15 cellular contexts compared by ENCODE assay signal in the genomic region with DNA sequence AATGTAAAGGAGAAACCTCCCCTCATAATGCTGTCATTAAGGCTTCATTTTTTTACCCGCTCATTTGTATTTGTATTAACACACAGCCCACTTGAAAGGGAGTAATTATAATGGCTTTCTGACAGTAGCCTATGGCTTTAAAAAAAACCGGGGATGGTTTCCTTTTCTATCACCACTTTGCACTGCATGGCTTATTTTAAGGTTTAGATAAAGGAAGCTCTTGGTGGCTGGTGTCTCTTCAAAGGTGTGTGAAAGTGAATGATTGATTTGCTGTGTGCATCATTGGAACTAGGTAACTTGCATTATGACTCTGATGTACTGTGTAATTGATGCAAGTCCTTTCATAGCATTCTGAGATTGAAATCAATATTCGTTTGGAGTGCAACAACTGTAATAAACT.
DNase-seq lines count a peak whose midpoint lies in the region; ATAC-seq and TF ChIP-seq lines count a peak whose summit lies in the region.
"Had no signal": no experiment of that assay in that cellular context is flagged by ENCODE, and none has a peak within 500 bp of the region (broad histone marks: within the 10 kb centered on the region; RNA-seq: fewer than 3 reads in every experiment).

No MANE protein-coding gene starts in this region.

- H3K4me3 ChIP-seq in OCI-LY7 (ENCODE audit: low read depth, low read length, poor library complexity, severe bottlenecking) (no peak overlapping the region), left lung (no peak overlapping the region)
- H3K4me3 ChIP-seq: HAP-1 had no signal

- POLR2A ChIA-PET in OCI-LY7 (lab: Charles Lee), result no interaction called here

- H4K20me1 ChIP-seq in OCI-LY7 (ENCODE audit: insufficient read depth, low read length), result no peaks in the 10 kb centered on the region

- no peak overlapping the region for H3K27ac Mint-ChIP-seq in natural killer cell
- H3K27ac Mint-ChIP-seq in activated naive CD8-positive, alpha-beta T cell treated with anti-CD3 and anti-CD28 coated beads for 36 hours, result no peak overlapping the region
- H3K27ac Mint-ChIP-seq: B cell; CD4-positive, alpha-beta T cell; IgD-negative memory B cell had no signal

- H3K27ac ChIP-seq in OCI-LY7 (ENCODE audit: low read depth, low read length, poor library complexity, severe bottlenecking), result no peak overlapping the region
- no peak overlapping the region for H3K27ac ChIP-seq in left lung

- H3K27me3 ChIP-seq in left lung, result no peaks in the 10 kb centered on the region

- H2AFZ ChIP-seq in OCI-LY7 (ENCODE audit: low read length), result peak overlapping the region; percentile 71

- H3K36me3 ChIP-seq in OCI-LY7 (ENCODE audit: insufficient read depth, low read length), result no peaks in the 10 kb centered on the region
- no peaks in the 10 kb centered on the region for H3K36me3 ChIP-seq in left lung
- H3K36me3 ChIP-seq: HAP-1 had no signal

- H3K9me3 Mint-ChIP-seq in natural killer cell, result peaks cover 0 to 2% of the 10 kb centered on the region in 2 donors
- H3K9me3 Mint-ChIP-seq in activated naive CD8-positive, alpha-beta T cell treated with anti-CD3 and anti-CD28 coated beads for 36 hours, result peaks cover 2% of the 10 kb centered on the region
- H3K9me3 Mint-ChIP-seq: IgD-negative memory B cell had no signal

- H3K4me1 ChIP-seq in OCI-LY7 (ENCODE audit: insufficient read depth, low read length, poor library complexity, severe bottlenecking), result peaks cover 12% of the 10 kb centered on the region
- no peaks in the 10 kb centered on the region for H3K4me1 ChIP-seq in left lung

- BruUV-seq in OCI-LY7 (replicated peaks; lab: Mats Ljungman, UMichigan), result no TSS peak

- H3K9me2 ChIP-seq in OCI-LY7 (ENCODE audit: insufficient read depth, low read length), result no peaks in the 10 kb centered on the region

- no peak overlapping the region for H3K4me3 Mint-ChIP-seq in natural killer cell
- H3K4me3 Mint-ChIP-seq in activated naive CD8-positive, alpha-beta T cell treated with anti-CD3 and anti-CD28 coated beads for 36 hours, result no peak overlapping the region
- H3K4me3 Mint-ChIP-seq: B cell; CD4-positive, alpha-beta T cell; IgD-negative memory B cell had no signal

- H3K9me3 ChIP-seq in OCI-LY7 (ENCODE audit: low read length), result no peaks in the 10 kb centered on the region
- no peaks in the 10 kb centered on the region for H3K9me3 ChIP-seq in left lung
- H3K9me3 ChIP-seq: HAP-1 had no signal

- DNase-seq in NCI-H345 (lab: John Stamatoyannopoulos, UW) (peak; percentile 13), NCI-H345 treated with DMSO at 0.1 percent for 48 hours (lab: John Stamatoyannopoulos, UW; ENCODE audit: unreplicated experiment) (no peak), NCI-H748 (lab: John Stamatoyannopoulos, UW; ENCODE audit: unreplicated experiment) (peak; percentile 92), OCI-LY7 (ENCODE audit: low spot score) (no peak), natural killer cell (no peak), left lung (no peak)
- no peak for DNase-seq in activated naive CD8-positive, alpha-beta T cell treated with anti-CD3 and anti-CD28 coated beads for 36 hours
- DNase-seq: C1 segment of cervical spinal cord; Calu3; CD4-positive, alpha-beta T cell; DMS79; GOT3 had no signal

- H3K4me1 Mint-ChIP-seq in natural killer cell, result no peaks in the 10 kb centered on the region
- H3K4me1 Mint-ChIP-seq in activated naive CD8-positive, alpha-beta T cell treated with anti-CD3 and anti-CD28 coated beads for 36 hours, result no peaks in the 10 kb centered on the region
- H3K4me1 Mint-ChIP-seq: B cell, IgD-negative memory B cell had no signal

- no peaks in the 10 kb centered on the region for H3K36me3 Mint-ChIP-seq in natural killer cell
- no peaks in the 10 kb centered on the region for H3K36me3 Mint-ChIP-seq in activated naive CD8-positive, alpha-beta T cell treated with anti-CD3 and anti-CD28 coated beads for 36 hours
- H3K36me3 Mint-ChIP-seq: IgD-negative memory B cell had no signal

- intact Hi-C loops in OCI-LY7 (cut with micrococcal nuclease; ENCODE audit: unreplicated experiment), result no loop called here
- intact Hi-C loops in natural killer cell (cut with micrococcal nuclease), result no loop called here
- intact Hi-C loops in left lung (cut with DNase I), result no loop called here

- no peaks in the 10 kb centered on the region for H3K27me3 Mint-ChIP-seq in natural killer cell (ENCODE audit: low read depth in 2 of 2)
- no peaks in the 10 kb centered on the region for H3K27me3 Mint-ChIP-seq in activated naive CD8-positive, alpha-beta T cell treated with anti-CD3 and anti-CD28 coated beads for 36 hours
- H3K27me3 Mint-ChIP-seq: B cell; CD4-positive, alpha-beta T cell; IgD-negative memory B cell had no signal

- H3K79me2 ChIP-seq in OCI-LY7 (ENCODE audit: insufficient read depth, low read depth, low read length), result no peaks in the 10 kb centered on the region

- no peak for TF ChIP-seq CTCF in OCI-LY7 (conservative IDR thresholded peaks at IDR 0.05; ENCODE audit: low read length)
- no peak for TF ChIP-seq CTCF in natural killer cell (IDR thresholded peaks at IDR 0.05)
- TF ChIP-seq CTCF in left lung (IDR thresholded peaks at IDR 0.05), result no peak

- CTCF ChIA-PET in OCI-LY7 (lab: Charles Lee; ENCODE audit: unreplicated experiment), result no interaction called here

- ATAC-seq in natural killer cell, result no peak
- ATAC-seq in left lung, result no peak

- H3K4me2 ChIP-seq in OCI-LY7 (ENCODE audit: low read length), result 0 out of 2 replicates have a peak overlapping the region, but pooled peaks have one; percentile 5

Comparison
In these comparisons a context has a peak if more than half of its experiments do, and no peak if none do; other contexts are left out.
1. DNase-seq: peak in NCI-H345 (single experiment) and NCI-H748 (single experiment); none in NCI-H345 treated with DMSO at 0.1 percent for 48 hours (single experiment), OCI-LY7 (single experiment), natural killer cell (single experiment), activated naive CD8-positive, alpha-beta T cell treated with anti-CD3 and anti-CD28 coated beads for 36 hours (single experiment) and left lung (0 of 2).